Comparison of ENCODE assay signal across 8 cellular contexts in genomic region chr17:77959926-77960521, GRCh38. TPM values are rescaled to one million over a fixed set of nuclear protein-coding genes. Genes with fewer than 3 reads are reported as not detected.
DNase-seq lines count a peak whose midpoint lies in the region; ATAC-seq, FAIRE-seq and TF ChIP-seq lines count a peak whose summit lies in the region.

No MANE protein-coding gene starts in this region.

- in situ Hi-C loops in KBM-7 (cut with MboI; ENCODE audit: low pct_unique_long_range_greater_than_20kb, low sequenced_read_pairs), result no loop called here

- CTCF ChIA-PET in activated CD8-positive, alpha-beta memory T cell treated with anti-CD3 and anti-CD28 coated beads, Interleukin-2, amount 10 ng/mL, durations not matched to agents 7 days and 5 days (lab: Charles Lee), result interaction anchor here (0.7 kb wide), 1 partner anchor 116 kb away, joined by 3 read pairs; no protein-coding TSS in a partner anchor

- H3K9me3 Mint-ChIP-seq in activated CD8-positive, alpha-beta memory T cell treated with anti-CD3 and anti-CD28 coated beads, Interleukin-2, amount 10 ng/mL, durations not matched to agents 7 days and 5 days (ENCODE audit: low read depth), result no peaks in the 10 kb centered on the region

- TF ChIP-seq CTCF in foreskin fibroblast (IDR thresholded peaks at IDR 0.05; ENCODE audit: low read depth, low read length) (no peak), D721Med (IDR thresholded peaks at IDR 0.05; ENCODE audit: insufficient read depth, missing control alignments) (no peak)

- peaks cover 49% of the 10 kb centered on the region for H3K4me1 Mint-ChIP-seq in activated CD8-positive, alpha-beta memory T cell treated with anti-CD3 and anti-CD28 coated beads, Interleukin-2, amount 10 ng/mL, durations not matched to agents 7 days and 5 days

- ATAC-seq in activated CD8-positive, alpha-beta memory T cell treated with anti-CD3 and anti-CD28 coated beads, Interleukin-2, amount 10 ng/mL, durations not matched to agents 7 days and 5 days, result no peak
- no peak for ATAC-seq in GM19035 (IDR thresholded peaks at IDR 0.05; ENCODE audit: unreplicated experiment)
- ATAC-seq in left lobe of liver, result no peak

- peak overlapping the region; percentile 75 for H3K27ac Mint-ChIP-seq in activated CD8-positive, alpha-beta memory T cell treated with anti-CD3 and anti-CD28 coated beads, Interleukin-2, amount 10 ng/mL, durations not matched to agents 7 days and 5 days

- no peak for FAIRE-seq in D721Med (lab: Jason Lieb, UNC)

- H3K27me3 Mint-ChIP-seq in activated CD8-positive, alpha-beta memory T cell treated with anti-CD3 and anti-CD28 coated beads, Interleukin-2, amount 10 ng/mL, durations not matched to agents 7 days and 5 days, result peaks cover 20% of the 10 kb centered on the region

- peak overlapping the region; percentile 52 to 64 for H3K4me3 ChIP-seq in foreskin fibroblast (ENCODE audit: low read depth in 1 of 2, low read length in 2 of 2)

- DNase-seq in Ammon's horn (ENCODE audit: low spot score), result peak; percentile 52
- DNase-seq in KBM-7, result peak; percentile 10
- peak; percentile 54 for DNase-seq in activated CD8-positive, alpha-beta memory T cell treated with anti-CD3 and anti-CD28 coated beads, Interleukin-2, amount 10 ng/mL, durations not matched to agents 7 days and 5 days
- DNase-seq in foreskin fibroblast, result peak in 1 of 2 donors; percentile 55
- peak; percentile 48 for DNase-seq in putamen (ENCODE audit: low spot score)
- DNase-seq in D721Med (ENCODE audit: insufficient read length, low spot score), result no peak
- DNase-seq in left lobe of liver (ENCODE audit: low spot score), result no peak

- H3K4me3 Mint-ChIP-seq in activated CD8-positive, alpha-beta memory T cell treated with anti-CD3 and anti-CD28 coated beads, Interleukin-2, amount 10 ng/mL, durations not matched to agents 7 days and 5 days, result peak overlapping the region; percentile 80

- peaks cover 9% of the 10 kb centered on the region for H3K36me3 Mint-ChIP-seq in activated CD8-positive, alpha-beta memory T cell treated with anti-CD3 and anti-CD28 coated beads, Interleukin-2, amount 10 ng/mL, durations not matched to agents 7 days and 5 days

RNA-seq across cellular contexts. Expression of gene TNRC6C, which starts 1.5 kb away (rescaled TPM):
- total RNA-seq in activated CD8-positive, alpha-beta memory T cell treated with anti-CD3 and anti-CD28 coated beads, Interleukin-2, amount 10 ng/mL, durations not matched to agents 7 days and 5 days, result 10 to 100 TPM; 24.9 to 39.3 TPM
- 11.0 TPM for total RNA-seq in left lobe of liver

Comparison
In these comparisons a context has a peak if more than half of its experiments do, and no peak if none do; other contexts are left out.
1. DNase-seq: peak in Ammon's horn (single experiment), KBM-7 (single experiment), activated CD8-positive, alpha-beta memory T cell treated with anti-CD3 and anti-CD28 coated beads, Interleukin-2, amount 10 ng/mL, durations not matched to agents 7 days and 5 days (single experiment) and putamen (single experiment); none in D721Med (single experiment) and left lobe of liver (single experiment).